ENCODE assay signal across 30 cellular contexts in genomic region chr22:31120230-31120629, GRCh38. TPM values are rescaled to one million over a fixed set of nuclear protein-coding genes. Genes with fewer than 3 reads are reported as not detected.
"Had no signal": no experiment of that assay in that cellular context is flagged by ENCODE, and none has a peak within 500 bp of the region (broad histone marks: within the 10 kb centered on the region; RNA-seq: fewer than 3 reads in every experiment).

No MANE protein-coding gene starts in this region.

- DNase-seq: activated B cell treated with CpG ODN at 0.5 μM for 24 hours; activated CD4-positive, alpha-beta T cell treated with anti-CD3 and anti-CD28 coated beads, Interleukin-2, amount 50 U/mL, for 1 hour; activated CD8-positive, alpha-beta memory T cell treated with anti-CD3 and anti-CD28 coated beads, Interleukin-2, amount 10 ng/mL, durations not matched to agents 7 days and 5 days; activated CD8-positive, alpha-beta T cell treated with anti-CD3 and anti-CD28 coated beads, Interleukin-2, amount 10 ng/mL, durations not matched to agents 7 days and 5 days; activated naive CD4-positive, alpha-beta T cell; activated T-cell treated with anti-CD3 and anti-CD28 coated beads, Interleukin-2, amount 50 U/mL, for 48 hours; dorsolateral prefrontal cortex; effector memory CD8-positive, alpha-beta T cell; head of caudate nucleus; lower lobe of right lung; mesenchymal stem cell; ovary; sigmoid colon; stimulated activated CD4-positive, alpha-beta T cell treated with anti-CD3 and anti-CD28 coated beads, Interleukin-15, amount 100 ng/mL, for 24 hours; stimulated activated CD4-positive, alpha-beta T cell treated with anti-CD3 and anti-CD28 coated beads, Interleukin-2, amount 100 ng/mL, for 24 hours; stimulated activated naive CD4-positive, alpha-beta T cell; tibial artery; upper lobe of right lung had no signal

- H3K36me3 ChIP-seq: lower lobe of right lung, neutrophil, ovary, sigmoid colon, suprapubic skin, tibial artery, upper lobe of right lung had no signal

- H3K9me3 Mint-ChIP-seq: activated B cell treated with CpG ODN at 0.5 μM for 24 hours; activated naive CD4-positive, alpha-beta T cell treated with anti-CD3 and anti-CD28 coated beads, Interleukin-2, amount 50 U/mL, for 72 hours; effector memory CD8-positive, alpha-beta T cell; nephron had no signal

- H3K4me3 ChIP-seq: coronary artery, dorsolateral prefrontal cortex, lower lobe of right lung, ovary, sigmoid colon, smooth muscle cell, suprapubic skin, tibial artery, upper lobe of right lung had no signal

- FAIRE-seq: endothelial cell of umbilical vein had no signal

- H3K4me1 Mint-ChIP-seq: activated B cell treated with CpG ODN at 0.5 μM for 24 hours; activated CD8-positive, alpha-beta memory T cell treated with anti-CD3 and anti-CD28 coated beads, Interleukin-2, amount 10 ng/mL, durations not matched to agents 7 days and 5 days had no signal

- H3K27ac Mint-ChIP-seq: activated B cell treated with CpG ODN at 0.5 μM for 24 hours; activated CD8-positive, alpha-beta memory T cell treated with anti-CD3 and anti-CD28 coated beads, Interleukin-2, amount 10 ng/mL, durations not matched to agents 7 days and 5 days; activated CD8-positive, alpha-beta T cell treated with anti-CD3 and anti-CD28 coated beads, Interleukin-2, amount 10 ng/mL, durations not matched to agents 7 days and 5 days; activated naive CD4-positive, alpha-beta T cell treated with anti-CD3 and anti-CD28 coated beads, Interleukin-2, amount 50 U/mL, for 72 hours; progenitor cell of endocrine pancreas had no signal

- H3K4me2 ChIP-seq: smooth muscle cell had no signal

- H3K9me3 ChIP-seq: lower lobe of right lung, neutrophil, ovary, sigmoid colon, suprapubic skin, tibial artery, upper lobe of right lung had no signal

- H3K36me3 Mint-ChIP-seq: activated CD8-positive, alpha-beta memory T cell treated with anti-CD3 and anti-CD28 coated beads, Interleukin-2, amount 10 ng/mL, durations not matched to agents 7 days and 5 days; activated naive CD4-positive, alpha-beta T cell treated with anti-CD3 and anti-CD28 coated beads, Interleukin-2, amount 50 U/mL, for 72 hours had no signal

- H3K4me3 Mint-ChIP-seq: activated B cell treated with CpG ODN at 0.5 μM for 24 hours; activated CD8-positive, alpha-beta memory T cell treated with anti-CD3 and anti-CD28 coated beads, Interleukin-2, amount 10 ng/mL, durations not matched to agents 7 days and 5 days; activated CD8-positive, alpha-beta T cell treated with anti-CD3 and anti-CD28 coated beads, Interleukin-2, amount 10 ng/mL, durations not matched to agents 7 days and 5 days; effector memory CD8-positive, alpha-beta T cell; nephron had no signal

- H3K27ac ChIP-seq: coronary artery, lower lobe of right lung, neutrophil, ovary, sigmoid colon, suprapubic skin, tibial artery, upper lobe of right lung had no signal

- ATAC-seq: activated CD8-positive, alpha-beta memory T cell treated with anti-CD3 and anti-CD28 coated beads, Interleukin-2, amount 10 ng/mL, durations not matched to agents 7 days and 5 days; activated CD8-positive, alpha-beta T cell treated with anti-CD3 and anti-CD28 coated beads, Interleukin-2, amount 10 ng/mL, durations not matched to agents 7 days and 5 days; activated naive CD4-positive, alpha-beta T cell treated with anti-CD3 and anti-CD28 coated beads, Interleukin-2, amount 50 U/mL, for 72 hours; effector memory CD8-positive, alpha-beta T cell; lower lobe of right lung; upper lobe of right lung had no signal

- H3K27me3 ChIP-seq: dorsolateral prefrontal cortex, neutrophil, ovary, sigmoid colon, suprapubic skin, tibial artery, upper lobe of right lung had no signal

- H3K27me3 Mint-ChIP-seq: activated B cell treated with CpG ODN at 0.5 μM for 24 hours; activated CD8-positive, alpha-beta memory T cell treated with anti-CD3 and anti-CD28 coated beads, Interleukin-2, amount 10 ng/mL, durations not matched to agents 7 days and 5 days; effector memory CD8-positive, alpha-beta T cell had no signal

RNA-seq across cellular contexts. Expression of gene INPP5J, which starts 2.5 kb away (rescaled TPM):
- total RNA-seq: activated CD8-positive, alpha-beta T cell treated with anti-CD3 and anti-CD28 coated beads, Interleukin-2, amount 10 ng/mL, durations not matched to agents 7 days and 5 days; mononuclear cell; T-helper 2 cell treated with Interferon-gamma antibody and Interleukin-4, amounts not matched to agents 100 ng/mL and 5 ng/mL, for 36 hours had no signal

RNA-seq across cellular contexts. Expression of gene PLA2G3, which starts 20.1 kb away (rescaled TPM):
- total RNA-seq: activated B cell treated with CpG ODN at 0.5 μM for 24 hours; activated CD8-positive, alpha-beta memory T cell treated with anti-CD3 and anti-CD28 coated beads, Interleukin-2, amount 10 ng/mL, durations not matched to agents 7 days and 5 days; activated CD8-positive, alpha-beta T cell treated with anti-CD3 and anti-CD28 coated beads, Interleukin-2, amount 10 ng/mL, durations not matched to agents 7 days and 5 days; activated naive CD4-positive, alpha-beta T cell treated with anti-CD3 and anti-CD28 coated beads, Interleukin-2, amount 50 U/mL, for 72 hours; cerebellum; mononuclear cell; renal cortical epithelial cell; sigmoid colon; T-helper 2 cell treated with Interferon-gamma antibody and Interleukin-4, amounts not matched to agents 100 ng/mL and 5 ng/mL, for 36 hours had no signal
- polyA plus RNA-seq: ovary, smooth muscle cell had no signal
